7 cellular contexts compared by ENCODE assay signal in the genomic region with DNA sequence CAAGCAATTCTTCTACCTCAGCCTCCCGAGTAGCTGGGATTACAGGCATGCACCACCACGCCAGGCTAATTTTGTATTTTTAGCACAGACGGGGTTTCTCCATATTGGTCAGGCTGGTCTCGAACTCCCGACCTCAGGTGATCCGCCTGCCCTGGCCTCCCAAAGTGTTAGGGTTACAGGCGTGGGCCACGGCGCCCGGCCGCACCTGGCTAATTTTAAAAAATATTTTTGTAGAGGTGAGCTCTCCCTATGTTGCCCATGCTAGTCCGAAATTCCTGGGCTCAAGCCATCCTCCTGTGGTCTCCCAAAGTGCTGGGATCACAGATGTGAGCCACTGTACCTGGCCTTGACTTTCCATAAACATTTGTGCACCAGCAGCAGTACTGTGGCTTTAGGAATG. TPM values are rescaled to one million over a fixed set of nuclear protein-coding genes. Genes with fewer than 3 reads are reported as not detected.
"Had no signal": no experiment of that assay in that cellular context is flagged by ENCODE, and none has a peak within 500 bp of the region (broad histone marks: within the 10 kb centered on the region; RNA-seq: fewer than 3 reads in every experiment).

No MANE protein-coding gene starts in this region.

RNA-seq across cellular contexts. Expression of a gene that starts 10.1 kb away (rescaled TPM):
- total RNA-seq: activated B cell treated with CpG ODN at 0.5 μM for 24 hours; activated CD4-positive, alpha-beta T cell treated with anti-CD3 and anti-CD28 coated beads, Interleukin-2, amount 10 ng/mL, durations not matched to agents 24 days and 14 days; activated CD8-positive, alpha-beta memory T cell treated with anti-CD3 and anti-CD28 coated beads, Interleukin-2, amount 10 ng/mL, durations not matched to agents 7 days and 5 days; activated T-helper 1 cell treated with anti-CD3 and anti-CD28 coated beads, Interleukin-12 subunit alpha, Interleukin-12 subunit beta, Interleukin-2, Interleukin-4 antibody, amounts not matched to agents 30 ng/mL and 10 ng/mL and 1 ng/mL, durations not matched to agents 14 hours and 24 hours and 36 hours; OCI-LY7; RPMI7951 had no signal

RNA-seq across cellular contexts. Expression of a gene that starts 31.3 kb away (rescaled TPM):
- total RNA-seq: activated CD4-positive, alpha-beta T cell treated with anti-CD3 and anti-CD28 coated beads, Interleukin-2, amount 10 ng/mL, durations not matched to agents 24 days and 14 days; activated T-helper 1 cell treated with anti-CD3 and anti-CD28 coated beads, Interleukin-12 subunit alpha, Interleukin-12 subunit beta, Interleukin-2, Interleukin-4 antibody, amounts not matched to agents 30 ng/mL and 10 ng/mL and 1 ng/mL, durations not matched to agents 14 hours and 24 hours and 36 hours; OCI-LY7; T-helper 17 cell had no signal
